ENCODE assay signal across 15 cellular contexts in genomic region chr4:71389149-71389840, GRCh38. TPM values are rescaled to one million over a fixed set of nuclear protein-coding genes. Genes with fewer than 3 reads are reported as not detected.
DNase-seq lines count a peak whose midpoint lies in the region; ATAC-seq and TF ChIP-seq lines count a peak whose summit lies in the region.
"Had no signal": no experiment of that assay in that cellular context is flagged by ENCODE, and none has a peak within 500 bp of the region (broad histone marks: within the 10 kb centered on the region; RNA-seq: fewer than 3 reads in every experiment).

No MANE protein-coding gene starts in this region.

- in situ Hi-C loops in GM13977 (cut with MboI; ENCODE audit: low pct_unique_long_range_greater_than_20kb, low sequenced_read_pairs, unreplicated experiment) (no loop called here), G401 (cut with HindIII; ENCODE audit: low sequenced_read_pairs) (no loop called here)

- ATAC-seq in GM21825 (IDR thresholded peaks at IDR 0.05; ENCODE audit: unreplicated experiment) = no peak
- ATAC-seq: activated CD4-positive, alpha-beta T cell treated with anti-CD3 and anti-CD28 coated beads for 36 hours had no signal

- TF ChIP-seq CTCF in AG09319 (IDR thresholded peaks at IDR 0.05; ENCODE audit: low read depth, low read length) (no peak), GM13977 (IDR thresholded peaks at IDR 0.05; ENCODE audit: extremely low read depth, insufficient read depth, missing control alignments) (no peak)

- DNase-seq in AG09319 (ENCODE audit: extremely low read depth, low read depth) (peak; percentile 72), HT-29 (ENCODE audit: low spot score) (peak; percentile 59), fibroblast of peridontal ligament (ENCODE audit: extremely low read depth) (peak; percentile 93), pons (ENCODE audit: low spot score) (peak; percentile 18), GM13977 (ENCODE audit: low spot score) (no peak), NCI-H187 (lab: John Stamatoyannopoulos, UW) (no peak), G401 (ENCODE audit: low spot score) (no peak)
- DNase-seq: activated CD4-positive, alpha-beta T cell treated with anti-CD3 and anti-CD28 coated beads for 36 hours; activated T-cell treated with anti-CD3 and anti-CD28 coated beads for 4 hours; DND-41; erythroblast; NCI-H526 treated with DMSO at 0.1 percent for 48 hours; T-helper 2 cell had no signal

RNA-seq across cellular contexts. Expression of gene SLC4A4, which starts 50.5 kb away (rescaled TPM):
- total RNA-seq in HT-29 (2014; rRNA removed; shearing (Covaris generic)) = 1.3 and 1.4 TPM in 2 replicates
- 0.06 and 0.10 TPM in 2 replicates for total RNA-seq in G401 (2014; rRNA removed; shearing (Covaris generic))
- total RNA-seq: lung microvascular endothelial cell had no signal

Comparison
In these comparisons a context has a peak if more than half of its experiments do, and no peak if none do; other contexts are left out.
1. DNase-seq: peak in AG09319 (single experiment), HT-29 (single experiment), fibroblast of peridontal ligament (single experiment) and pons (single experiment); none in GM13977 (single experiment), NCI-H187 (0 of 2) and G401 (single experiment).